In genomic region chr16:88855736-88856121, GRCh38 we compare ENCODE assay signal across 9 cellular contexts. TPM values are rescaled to one million over a fixed set of nuclear protein-coding genes. Genes with fewer than 3 reads are reported as not detected.
DNase-seq lines count a peak whose midpoint lies in the region; ATAC-seq and TF ChIP-seq lines count a peak whose summit lies in the region.
"Had no signal": no experiment of that assay in that cellular context is flagged by ENCODE, and none has a peak within 500 bp of the region (broad histone marks: within the 10 kb centered on the region; RNA-seq: fewer than 3 reads in every experiment).

No MANE protein-coding gene starts in this region.

- POLR2A ChIA-PET in CD4-positive, alpha-beta T cell (lab: Charles Lee) = interaction anchor here (0.5 to 3.9 kb wide), 3 partner anchors 25 to 75 kb away, joined by 3 to 67 read pairs (median 4); partner anchors contain the start of gene APRT
- POLR2A ChIA-PET in OCI-LY7 (lab: Charles Lee) = no interaction called here

- 0 out of 2 replicates have a peak, but pooled peaks cover 4% of the 10 kb centered on the region for H4K20me1 ChIP-seq in OCI-LY7 (ENCODE audit: insufficient read depth, low read length)

- H3K27me3 Mint-ChIP-seq in CD4-positive, alpha-beta T cell = peaks cover 3% of the 10 kb centered on the region
- peaks cover 10% of the 10 kb centered on the region for H3K27me3 Mint-ChIP-seq in endothelial cell (ENCODE audit: unreplicated experiment)

- no peaks in the 10 kb centered on the region; the same call in 1 of the 2 replicates for H3K79me2 ChIP-seq in OCI-LY7 (ENCODE audit: insufficient read depth, low read depth, low read length)

- H2BK5ac ChIP-seq in neuronal stem cell (ENCODE audit: low read length) = no peak overlapping the region

- H3K4me3 Mint-ChIP-seq in CD4-positive, alpha-beta T cell = peak overlapping the region; percentile 80
- H3K4me3 Mint-ChIP-seq in endothelial cell (ENCODE audit: unreplicated experiment) = peak overlapping the region; percentile 87

- CTCF ChIA-PET in CD4-positive, alpha-beta T cell (lab: Charles Lee) = no interaction called here
- CTCF ChIA-PET in OCI-LY7 (lab: Charles Lee; ENCODE audit: unreplicated experiment) = no interaction called here

- H4K91ac ChIP-seq in neuronal stem cell (ENCODE audit: low read depth, low read length, poor library complexity) = no peak overlapping the region

- TF ChIP-seq CTCF in CD4-positive, alpha-beta T cell (IDR thresholded peaks at IDR 0.05) = no peak
- TF ChIP-seq CTCF in OCI-LY7 (conservative IDR thresholded peaks at IDR 0.05; ENCODE audit: low read length) (no peak), endothelial cell (IDR thresholded peaks at IDR 0.05; ENCODE audit: unreplicated experiment) (no peak)

- peak overlapping the region; percentile 46 for H3K4ac ChIP-seq in neuronal stem cell (ENCODE audit: low read length)

- no peak overlapping the region for H2BK120ac ChIP-seq in neuronal stem cell (ENCODE audit: low read depth, low read length)

- no peaks in the 10 kb centered on the region for H3K27me3 ChIP-seq in CD4-positive, alpha-beta T cell (ENCODE audit: control insufficient read depth, insufficient read depth, low read length)
- H3K27me3 ChIP-seq in neuronal stem cell (ENCODE audit: control insufficient read depth in 3 of 3, insufficient read depth in 3 of 3, low read depth in 1 of 3, low read length in 3 of 3) = no peaks in the 10 kb centered on the region

- H3K27ac Mint-ChIP-seq in CD4-positive, alpha-beta T cell = peak overlapping the region; percentile 42
- peak overlapping the region; percentile 30 for H3K27ac Mint-ChIP-seq in endothelial cell (ENCODE audit: unreplicated experiment)

- H3K36me3 ChIP-seq in OCI-LY7 (ENCODE audit: insufficient read depth, low read length) = peaks cover 20% of the 10 kb centered on the region; the same call in 1 of the 2 replicates
- H3K36me3 ChIP-seq in neuronal stem cell (replicated peaks in 1 of 2; ENCODE audit: control insufficient read depth in 2 of 2, insufficient read depth in 2 of 2, low read length in 2 of 2) = peaks cover 15 to 19% of the 10 kb centered on the region in 2 donors

- H2AK5ac ChIP-seq in neuronal stem cell (ENCODE audit: low read depth, low read length) = peak overlapping the region; percentile 74

- H3K9ac ChIP-seq in neuronal stem cell (ENCODE audit: low read depth, low read length, poor library complexity) = peak overlapping the region; percentile 89

- H3K4me1 Mint-ChIP-seq in CD4-positive, alpha-beta T cell (ENCODE audit: low read depth) = peaks cover 27% of the 10 kb centered on the region
- peaks cover 9% of the 10 kb centered on the region for H3K4me1 Mint-ChIP-seq in endothelial cell (ENCODE audit: unreplicated experiment)

- H3K36me3 Mint-ChIP-seq in CD4-positive, alpha-beta T cell (ENCODE audit: low read depth) = peaks cover 31% of the 10 kb centered on the region
- H3K36me3 Mint-ChIP-seq in endothelial cell (ENCODE audit: low read depth, unreplicated experiment) = peaks cover 8% of the 10 kb centered on the region

- no peak for DNase-seq in CD4-positive, alpha-beta T cell
- DNase-seq in OCI-LY7 (ENCODE audit: low spot score) (no peak), endothelial cell (ENCODE audit: low spot score) (no peak), neuronal stem cell (ENCODE audit: low spot score) (no peak), LoVo (ENCODE audit: low spot score) (no peak), midbrain (lab: John Stamatoyannopoulos, UW) (no peak)
- no peak for DNase-seq in stimulated activated CD8-positive, alpha-beta memory T cell treated with anti-CD3 and anti-CD28 coated beads, Interleukin-4, amount 100 ng/mL, for 48 hours

- intact Hi-C loops in CD4-positive, alpha-beta T cell (cut with DNase I, micrococcal nuclease) = loop anchor here (2.0 to 5.0 kb wide), 10 partner anchors 111 to 802 kb away; partner anchors contain the start of genes ZNF778 (in 2 of the 2), CHMP1A (in 1 of the 2), SPATA33 (in 1 of the 2) and ZFPM1 (in 1 of the 2)
- intact Hi-C loops in OCI-LY7 (cut with micrococcal nuclease; ENCODE audit: unreplicated experiment) = loop anchor here (5.0 kb wide), 1 partner anchor 112 kb away; no protein-coding TSS in a partner anchor

- H3K9me2 ChIP-seq in OCI-LY7 (ENCODE audit: insufficient read depth, low read length) = no peaks in the 10 kb centered on the region

- peaks cover 25% of the 10 kb centered on the region for H3K4me1 ChIP-seq in OCI-LY7 (ENCODE audit: insufficient read depth, low read length, poor library complexity, severe bottlenecking)
- H3K4me1 ChIP-seq in neuronal stem cell (ENCODE audit: control insufficient read depth in 2 of 2, insufficient read depth in 1 of 2, low read depth in 1 of 2, low read length in 2 of 2) = peaks cover 11 to 26% of the 10 kb centered on the region in 2 donors

- H3K14ac ChIP-seq in neuronal stem cell (ENCODE audit: low read length) = peak overlapping the region; percentile 64

- peak overlapping the region; percentile 45 for H2BK15ac ChIP-seq in neuronal stem cell (ENCODE audit: low read length)

- peak overlapping the region; percentile 86 for H3K18ac ChIP-seq in neuronal stem cell (ENCODE audit: low read length)

- H3K4me2 ChIP-seq in OCI-LY7 (ENCODE audit: low read length) (peak overlapping the region; percentile 58), neuronal stem cell (ENCODE audit: insufficient read depth, low read length, poor library complexity, severe bottlenecking) (peak overlapping the region; percentile 92)

- ATAC-seq in CD4-positive, alpha-beta T cell (ENCODE audit: poor library complexity) = no peak
- ATAC-seq in GM18873 (IDR thresholded peaks at IDR 0.05; ENCODE audit: low FRiP score, unreplicated experiment) = no peak

- no peaks in the 10 kb centered on the region for H3K9me3 ChIP-seq in CD4-positive, alpha-beta T cell (ENCODE audit: control insufficient read depth, low read length)
- H3K9me3 ChIP-seq in OCI-LY7 (ENCODE audit: low read length) (no peaks in the 10 kb centered on the region), neuronal stem cell (replicated peaks in 1 of 2; ENCODE audit: control insufficient read depth in 2 of 2, insufficient read depth in 1 of 2, low read depth in 1 of 2, low read length in 2 of 2) (no peaks in the 10 kb centered on the region)

- H3K9me3 Mint-ChIP-seq in CD4-positive, alpha-beta T cell = no peaks in the 10 kb centered on the region
- H3K9me3 Mint-ChIP-seq in endothelial cell (ENCODE audit: unreplicated experiment) = no peaks in the 10 kb centered on the region

- H3K79me1 ChIP-seq in neuronal stem cell (ENCODE audit: low read depth, low read length) = peaks cover 13% of the 10 kb centered on the region

- BruUV-seq in OCI-LY7 (replicated peaks; lab: Mats Ljungman, UMichigan) = no TSS peak

- peak overlapping the region; percentile 75 for H3K23ac ChIP-seq in neuronal stem cell (ENCODE audit: low read depth, low read length, poor library complexity)

- H3K27ac ChIP-seq in CD4-positive, alpha-beta T cell (ENCODE audit: low read depth, low read length) = peak overlapping the region; percentile 26
- H3K27ac ChIP-seq in OCI-LY7 (ENCODE audit: low read depth, low read length, poor library complexity, severe bottlenecking) (no peak overlapping the region), neuronal stem cell (replicated peaks; ENCODE audit: low read length) (no peak overlapping the region)
- H3K27ac ChIP-seq: VCaP had no signal

- H2AFZ ChIP-seq in OCI-LY7 (ENCODE audit: low read length) (no peak overlapping the region), neuronal stem cell (ENCODE audit: low read length) (no peak overlapping the region)

- no peak overlapping the region for H4K8ac ChIP-seq in neuronal stem cell (ENCODE audit: low read depth, low read length)

- WGBS in neuronal stem cell (ENCODE audit: extremely low coverage in 2 of 2, insufficient read length in 2 of 2, insufficient replicate concordance in 1 of 2), 2 donors = no CpG with 5 or more reads among the region's 13 CpGs

- H3K4me3 ChIP-seq in OCI-LY7 (ENCODE audit: low read depth, low read length, poor library complexity, severe bottlenecking) (peak overlapping the region; percentile 83), neuronal stem cell (ENCODE audit: low read length in 2 of 2) (peak overlapping the region; percentile 52 to 87)

- peak overlapping the region; percentile 49 for H2BK12ac ChIP-seq in neuronal stem cell (ENCODE audit: low read length)

RNA-seq across cellular contexts. Expression of gene GALNS, which starts 1.0 kb away (rescaled TPM):
- total RNA-seq in CD4-positive, alpha-beta T cell = 10 to 100 TPM; 18.4 to 19.7 TPM
- total RNA-seq in OCI-LY7 (2014; rRNA removed; shearing (Covaris generic)) = 17.2 and 18.5 TPM in 2 replicates
- total RNA-seq in OCI-LY7 (2022) (44.7 and 49.0 TPM in 2 replicates), endothelial cell (ENCODE audit: unreplicated experiment) (24.7 TPM)
- polyA plus RNA-seq in neuronal stem cell (2013, experiment 1 of 2) = 9.6 TPM
- 9.1 TPM for polyA plus RNA-seq in neuronal stem cell (2013, experiment 2 of 2)

RNA-seq across cellular contexts. Expression of gene TRAPPC2L, which starts 1.2 kb away (rescaled TPM):
- 10 to 100 TPM; 48.0 to 48.2 TPM for total RNA-seq in CD4-positive, alpha-beta T cell
- total RNA-seq in OCI-LY7 (2014; rRNA removed; shearing (Covaris generic)) = 27.3 and 27.6 TPM in 2 replicates
- total RNA-seq in OCI-LY7 (2022) = 34.2 and 44.9 TPM in 2 replicates
- total RNA-seq in endothelial cell (ENCODE audit: unreplicated experiment) = 65.3 TPM
- polyA plus RNA-seq in neuronal stem cell (2013, experiment 1 of 2) = 57.0 TPM
- polyA plus RNA-seq in neuronal stem cell (2013, experiment 2 of 2) = 58.2 TPM

RNA-seq across cellular contexts. Expression of gene PABPN1L, which starts 10.7 kb away (rescaled TPM):
- total RNA-seq in CD4-positive, alpha-beta T cell = not detected
- total RNA-seq in OCI-LY7 (2014; rRNA removed; shearing (Covaris generic)) = not detected in 2 replicates
- total RNA-seq in OCI-LY7 (2022) (0.38 TPM in 1 of 2 replicates, not detected in the other), endothelial cell (ENCODE audit: unreplicated experiment) (not detected)
- not detected for polyA plus RNA-seq in neuronal stem cell (2013, experiment 1 of 2)
- not detected for polyA plus RNA-seq in neuronal stem cell (2013, experiment 2 of 2)

RNA-seq across cellular contexts. Expression of gene APRT, which starts 44.0 kb away (rescaled TPM):
- 100 to 1,000 TPM; 153 to 154 TPM for total RNA-seq in CD4-positive, alpha-beta T cell
- total RNA-seq in OCI-LY7 (2014; rRNA removed; shearing (Covaris generic)) = 168 and 216 TPM in 2 replicates
- 118 and 151 TPM in 2 replicates for total RNA-seq in OCI-LY7 (2022)
- total RNA-seq in endothelial cell (ENCODE audit: unreplicated experiment) = 80.7 TPM
- 146 TPM for polyA plus RNA-seq in neuronal stem cell (2013, experiment 1 of 2)
- polyA plus RNA-seq in neuronal stem cell (2013, experiment 2 of 2) = 150 TPM

RNA-seq across cellular contexts. Expression of gene CDT1, which starts 52.1 kb away (rescaled TPM):
- 1 to 10 TPM in 1 of 2 experiments, under 1 TPM in 1; 0.47 to 1.0 TPM for total RNA-seq in CD4-positive, alpha-beta T cell
- total RNA-seq in OCI-LY7 (2014; rRNA removed; shearing (Covaris generic)) = 82.7 and 90.2 TPM in 2 replicates
- total RNA-seq in OCI-LY7 (2022) (108 and 150 TPM in 2 replicates), endothelial cell (ENCODE audit: unreplicated experiment) (16.2 TPM)
- polyA plus RNA-seq in neuronal stem cell (2013, experiment 1 of 2) = 40.6 TPM
- polyA plus RNA-seq in neuronal stem cell (2013, experiment 2 of 2) = 40.0 TPM
